In the genomic region with DNA sequence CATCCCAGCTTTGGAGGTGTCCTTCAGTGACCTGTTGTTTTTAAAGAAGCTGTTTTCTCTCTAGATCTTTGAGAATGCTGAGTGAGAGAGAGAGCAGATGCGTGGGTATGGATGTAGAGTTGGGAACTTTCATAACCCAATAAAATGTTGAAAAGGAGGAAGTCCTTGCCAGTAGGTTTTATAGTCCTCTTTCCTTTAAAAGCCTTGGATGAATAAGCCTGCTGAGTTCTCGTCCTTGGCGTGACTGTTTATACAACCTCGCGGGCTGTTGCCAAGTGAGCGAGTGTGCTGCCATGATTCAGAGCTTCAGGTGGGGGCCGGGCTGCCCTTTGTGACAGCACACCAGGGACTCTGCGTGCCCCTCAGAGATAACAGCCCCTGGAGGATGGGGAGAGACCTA, we compare ENCODE assay signal across 9 cellular contexts. TPM values are rescaled to one million over a fixed set of nuclear protein-coding genes. Genes with fewer than 3 reads are reported as not detected.
DNase-seq lines count a peak whose midpoint lies in the region; ATAC-seq and TF ChIP-seq lines count a peak whose summit lies in the region.
"Had no signal": no experiment of that assay in that cellular context is flagged by ENCODE, and none has a peak within 500 bp of the region (broad histone marks: within the 10 kb centered on the region; RNA-seq: fewer than 3 reads in every experiment).

No MANE protein-coding gene starts in this region.

- peak overlapping the region; percentile 1; the same call in 1 of the 2 replicates for H3K4me3 ChIP-seq in SK-N-MC
- H3K4me3 ChIP-seq in sigmoid colon, result no peak overlapping the region

- no peak for TF ChIP-seq POLR2A in sigmoid colon (IDR thresholded peaks at IDR 0.05)

- H3K9ac ChIP-seq in SK-N-MC (ENCODE audit: insufficient read length), result no peak overlapping the region

- H3K27me3 Mint-ChIP-seq in stimulated activated naive CD8-positive, alpha-beta T cell treated with anti-CD3 and anti-CD28 coated beads, Interleukin-15, amount 100 ng/mL, for 72 hours, result peaks cover 7% of the 10 kb centered on the region

- H3K4me1 ChIP-seq in sigmoid colon, result peaks cover 0 to 47% (median 42%) of the 10 kb centered on the region in 4 donors

- H3K27me3 ChIP-seq in sigmoid colon, result no peaks in the 10 kb centered on the region

- H3K9me3 ChIP-seq in SK-N-MC (ENCODE audit: low read depth, low read length), result no peaks in the 10 kb centered on the region
- H3K9me3 ChIP-seq in sigmoid colon, result no peaks in the 10 kb centered on the region

- 7 to 51% methylated on average over 8 of the region's 8 CpGs for WGBS in sigmoid colon, 2 donors

- H3K27ac ChIP-seq in SK-N-MC (no peak overlapping the region), sigmoid colon (peak overlapping the region; percentile 73 to 84 (median 80))

- intact Hi-C loops in sigmoid colon (cut with DNase I), result no loop called here

- peak; percentile 18 for DNase-seq in GM04503 (ENCODE audit: low read depth)
- DNase-seq in SK-N-MC (ENCODE audit: low read depth, low spot score), result no peak
- peak; percentile 40 for DNase-seq in glomerular visceral epithelial cell (ENCODE audit: extremely low spot score)
- peak; percentile 94 for DNase-seq in sigmoid colon
- DNase-seq in stimulated activated naive CD8-positive, alpha-beta T cell treated with anti-CD3 and anti-CD28 coated beads, Interleukin-15, amount 100 ng/mL, for 72 hours, result no peak
- no peak for DNase-seq in HuH-7 (ENCODE audit: low spot score)
- no peak for DNase-seq in activated naive CD4-positive, alpha-beta T cell (lab: John Stamatoyannopoulos, UW)
- DNase-seq in NCI-H1105 treated with DMSO at 0.1 percent for 48 hours (lab: John Stamatoyannopoulos, UW), result no peak

- H3K4me3 Mint-ChIP-seq in stimulated activated naive CD8-positive, alpha-beta T cell treated with anti-CD3 and anti-CD28 coated beads, Interleukin-15, amount 100 ng/mL, for 72 hours, result no peak overlapping the region

- H3K9me3 Mint-ChIP-seq in stimulated activated naive CD8-positive, alpha-beta T cell treated with anti-CD3 and anti-CD28 coated beads, Interleukin-15, amount 100 ng/mL, for 72 hours, result no peaks in the 10 kb centered on the region

- H3K36me3 ChIP-seq in SK-N-MC (ENCODE audit: insufficient read depth, low read length) (no peaks in the 10 kb centered on the region), sigmoid colon (no peaks in the 10 kb centered on the region)

- TF ChIP-seq CTCF in sigmoid colon (IDR thresholded peaks at IDR 0.05), result no peak

- peak; percentile 38 to 88 (median 60) for TF ChIP-seq EP300 in sigmoid colon (IDR thresholded peaks at IDR 0.05)

- H3K27ac Mint-ChIP-seq in stimulated activated naive CD8-positive, alpha-beta T cell treated with anti-CD3 and anti-CD28 coated beads, Interleukin-15, amount 100 ng/mL, for 72 hours, result no peak overlapping the region

- ATAC-seq in stimulated activated naive CD8-positive, alpha-beta T cell treated with anti-CD3 and anti-CD28 coated beads, Interleukin-15, amount 100 ng/mL, for 72 hours, result no peak
- ATAC-seq: left lobe of liver had no signal

- no peaks in the 10 kb centered on the region for H3K4me1 Mint-ChIP-seq in stimulated activated naive CD8-positive, alpha-beta T cell treated with anti-CD3 and anti-CD28 coated beads, Interleukin-15, amount 100 ng/mL, for 72 hours

RNA-seq across cellular contexts. Expression of a gene that starts 18.4 kb away (rescaled TPM):
- 10 to 100 TPM; 31.4 to 55.6 (median 47.1) TPM for total RNA-seq in sigmoid colon
- 10 to 100 TPM in 2 of 3 donors, 1 to 10 TPM in 1; 7.2 to 48.3 (median 31.8) TPM for polyA plus RNA-seq in sigmoid colon

Comparison
In these comparisons a context has a peak if more than half of its experiments do, and no peak if none do; other contexts are left out.
1. DNase-seq: peak in GM04503 (single experiment), glomerular visceral epithelial cell (single experiment) and sigmoid colon (single experiment); none in SK-N-MC (single experiment), stimulated activated naive CD8-positive, alpha-beta T cell treated with anti-CD3 and anti-CD28 coated beads, Interleukin-15, amount 100 ng/mL, for 72 hours (0 of 2), HuH-7 (single experiment), activated naive CD4-positive, alpha-beta T cell (0 of 4) and NCI-H1105 treated with DMSO at 0.1 percent for 48 hours (single experiment).